Comparison of ENCODE assay signal across 8 cellular contexts in the genomic region with DNA sequence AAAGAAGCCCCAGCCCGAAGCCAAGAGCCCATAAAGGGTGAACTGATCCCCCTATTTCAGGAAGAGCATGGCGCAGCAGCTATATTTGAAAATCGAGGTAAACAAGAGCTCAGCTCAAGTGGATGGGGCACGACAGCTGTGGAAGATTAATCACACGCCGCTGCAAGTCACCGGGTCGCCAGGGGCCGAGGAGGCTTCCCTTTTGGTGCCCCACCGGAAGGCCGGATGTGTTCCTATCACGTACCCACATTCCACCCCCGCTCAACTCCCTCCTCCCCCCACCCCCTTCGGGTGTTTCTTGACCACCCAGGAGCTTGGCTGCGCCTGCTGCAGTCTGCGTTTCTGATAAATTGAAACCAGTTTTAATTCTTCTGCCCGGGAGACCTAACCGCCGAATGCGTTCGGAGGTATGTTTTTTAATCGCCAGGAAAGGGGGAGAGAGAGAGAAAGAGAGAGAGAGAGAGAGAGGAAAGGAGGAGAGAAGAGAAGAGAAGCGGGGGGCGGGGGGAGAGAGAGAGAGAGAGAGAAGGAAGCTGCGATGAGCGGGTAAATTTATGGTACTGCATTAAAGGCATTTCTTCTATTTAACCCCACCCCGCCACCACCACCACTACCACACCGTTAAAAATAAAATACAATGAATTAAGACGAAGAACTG. TPM values are rescaled to one million over a fixed set of nuclear protein-coding genes. Genes with fewer than 3 reads are reported as not detected.
DNase-seq lines count a peak whose midpoint lies in the region; ATAC-seq and TF ChIP-seq lines count a peak whose summit lies in the region.

No MANE protein-coding gene starts in this region.

- H3K27ac ChIP-seq in gastrocnemius medialis (peak overlapping the region; percentile 92 to 95 (median 94)), right lobe of liver (no peak overlapping the region)

- H3K4me3 Mint-ChIP-seq in activated CD4-positive, alpha-beta T cell treated with anti-CD3 and anti-CD28 coated beads, Interleukin-2, amount 10 ng/mL, durations not matched to agents 7 days and 5 days: peak overlapping the region; percentile 69

- intact Hi-C loops in gastrocnemius medialis (cut with DNase I; ENCODE audit: low total_unique reads): loop anchor here (2.0 to 10.0 kb wide), 3 partner anchors 30 to 552 kb away; no protein-coding TSS in a partner anchor
- intact Hi-C loops in right lobe of liver (cut with DNase I): no loop called here

- TF ChIP-seq CTCF in fibroblast of villous mesenchyme (IDR thresholded peaks at IDR 0.05; ENCODE audit: insufficient read depth, low read depth, low read length): no peak
- no peak for TF ChIP-seq CTCF in gastrocnemius medialis (IDR thresholded peaks at IDR 0.05 in 4 of 5, conservative IDR thresholded peaks at IDR 0.05 in 1 of 5)
- TF ChIP-seq CTCF in right lobe of liver (IDR thresholded peaks at IDR 0.05): no peak

- no peak overlapping the region for H3K27ac Mint-ChIP-seq in activated CD4-positive, alpha-beta T cell treated with anti-CD3 and anti-CD28 coated beads, Interleukin-2, amount 10 ng/mL, durations not matched to agents 7 days and 5 days

- H3K36me3 Mint-ChIP-seq in activated CD4-positive, alpha-beta T cell treated with anti-CD3 and anti-CD28 coated beads, Interleukin-2, amount 10 ng/mL, durations not matched to agents 7 days and 5 days (ENCODE audit: low read depth): no peaks in the 10 kb centered on the region

- CTCF ChIA-PET in activated CD4-positive, alpha-beta T cell treated with anti-CD3 and anti-CD28 coated beads, Interleukin-2, amount 10 ng/mL, durations not matched to agents 7 days and 5 days (lab: Charles Lee): interaction anchor here (0.6 to 1.2 kb wide), 4 partner anchors 8 to 1652 kb away, joined by 3 read pairs; no protein-coding TSS in a partner anchor

- POLR2A ChIA-PET in activated CD4-positive, alpha-beta T cell treated with anti-CD3 and anti-CD28 coated beads, Interleukin-2, amount 10 ng/mL, durations not matched to agents 7 days and 5 days (lab: Charles Lee): interaction anchor here (0.6 kb wide), 1 partner anchor 573 kb away, joined by 3 read pairs; no protein-coding TSS in a partner anchor

- DNase-seq in activated CD4-positive, alpha-beta T cell treated with anti-CD3 and anti-CD28 coated beads, Interleukin-2, amount 10 ng/mL, durations not matched to agents 7 days and 5 days: no peak
- no peak for DNase-seq in activated CD4-positive, alpha-beta T cell treated with anti-CD3 and anti-CD28 coated beads, Interleukin-2, amount 50 U/mL, for 4 hours
- peak; percentile 74 for DNase-seq in UCSD-AML1 (lab: John Stamatoyannopoulos, UW; ENCODE audit: unreplicated experiment)
- no peak for DNase-seq in fibroblast of villous mesenchyme (ENCODE audit: low read depth)
- peak; percentile 74 to 86 for DNase-seq in gastrocnemius medialis
- no peak for DNase-seq in right lobe of liver

- no peaks in the 10 kb centered on the region for H3K9me3 ChIP-seq in gastrocnemius medialis
- H3K9me3 ChIP-seq in right lobe of liver: no peaks in the 10 kb centered on the region

- H3K4me3 ChIP-seq in fibroblast of villous mesenchyme (ENCODE audit: low read depth, low read length): peak overlapping the region; percentile 37
- peak overlapping the region; percentile 61 to 84 (median 74) for H3K4me3 ChIP-seq in gastrocnemius medialis
- no peak overlapping the region for H3K4me3 ChIP-seq in right lobe of liver

- H3K27me3 ChIP-seq in gastrocnemius medialis: no peaks in the 10 kb centered on the region
- peaks cover 8 to 11% of the 10 kb centered on the region in 2 donors for H3K27me3 ChIP-seq in right lobe of liver

- ATAC-seq in gastrocnemius medialis (peak; percentile 53 to 59), right lobe of liver (no peak), HG03108 (IDR thresholded peaks at IDR 0.05; ENCODE audit: unreplicated experiment) (no peak), GM21619 (IDR thresholded peaks at IDR 0.05; ENCODE audit: unreplicated experiment) (no peak)

- peaks cover 3% of the 10 kb centered on the region for H3K9me3 Mint-ChIP-seq in activated CD4-positive, alpha-beta T cell treated with anti-CD3 and anti-CD28 coated beads, Interleukin-2, amount 10 ng/mL, durations not matched to agents 7 days and 5 days

- 22% methylated on average over 20 of the region's 29 CpGs for whole genome bisulfite sequencing in right lobe of liver (ENCODE audit: insufficient coverage, low coverage, low lambda C conversion rate, missing lambda C conversion rate)

- in situ Hi-C loops in gastrocnemius medialis (cut with MboI; ENCODE audit: low sequenced_read_pairs in 4 of 4): no loop called here

- peak in 1 of 2 donors; percentile 58 for TF ChIP-seq POLR2A in gastrocnemius medialis (IDR thresholded peaks at IDR 0.05)
- no peak for TF ChIP-seq POLR2A in right lobe of liver (IDR thresholded peaks at IDR 0.05)

- H3K4me1 ChIP-seq in gastrocnemius medialis (peaks cover 44 to 61% of the 10 kb centered on the region in 2 donors), right lobe of liver (peaks cover 0 to 10% (median 3%) of the 10 kb centered on the region in 4 donors)

- H3K36me3 ChIP-seq in gastrocnemius medialis: no peaks in the 10 kb centered on the region
- no peaks in the 10 kb centered on the region for H3K36me3 ChIP-seq in right lobe of liver

- H3K27me3 Mint-ChIP-seq in activated CD4-positive, alpha-beta T cell treated with anti-CD3 and anti-CD28 coated beads, Interleukin-2, amount 10 ng/mL, durations not matched to agents 7 days and 5 days: peaks cover 54% of the 10 kb centered on the region

- H3K4me1 Mint-ChIP-seq in activated CD4-positive, alpha-beta T cell treated with anti-CD3 and anti-CD28 coated beads, Interleukin-2, amount 10 ng/mL, durations not matched to agents 7 days and 5 days: peaks cover 20% of the 10 kb centered on the region

RNA-seq across cellular contexts. Expression of a gene that starts 1.8 kb away (rescaled TPM):
- not detected for total RNA-seq in activated CD4-positive, alpha-beta T cell treated with anti-CD3 and anti-CD28 coated beads, Interleukin-2, amount 10 ng/mL, durations not matched to agents 7 days and 5 days
- total RNA-seq in fibroblast of villous mesenchyme (under 0.01 TPM in 1 of 2 replicates, not detected in the other), gastrocnemius medialis (10 to 100 TPM in 3 of 4 donors, 1 to 10 TPM in 1; 8.5 to 14.1 (median 12.6) TPM), right lobe of liver (under 1 TPM in 3 of 6 experiments, not detected in 3; 0.05 to 0.13 (median 0.12) TPM)

Comparison
In these comparisons a context has a peak if more than half of its experiments do, and no peak if none do; other contexts are left out.
1. DNase-seq: peak in UCSD-AML1 (single experiment) and gastrocnemius medialis (2 of 2); none in activated CD4-positive, alpha-beta T cell treated with anti-CD3 and anti-CD28 coated beads, Interleukin-2, amount 10 ng/mL, durations not matched to agents 7 days and 5 days (single experiment), activated CD4-positive, alpha-beta T cell treated with anti-CD3 and anti-CD28 coated beads, Interleukin-2, amount 50 U/mL, for 4 hours (0 of 2), fibroblast of villous mesenchyme (single experiment) and right lobe of liver (0 of 3).
2. H3K4me3 ChIP-seq: peak in fibroblast of villous mesenchyme (single experiment) and gastrocnemius medialis (4 of 4); none in right lobe of liver (0 of 3).
3. ATAC-seq: peak in gastrocnemius medialis (2 of 2); none in right lobe of liver (0 of 4), HG03108 (single experiment) and GM21619 (single experiment).
4. H3K27ac ChIP-seq: peak in gastrocnemius medialis (4 of 4); none in right lobe of liver (0 of 3).